Comparison of ENCODE assay signal across 8 cellular contexts in the genomic region with DNA sequence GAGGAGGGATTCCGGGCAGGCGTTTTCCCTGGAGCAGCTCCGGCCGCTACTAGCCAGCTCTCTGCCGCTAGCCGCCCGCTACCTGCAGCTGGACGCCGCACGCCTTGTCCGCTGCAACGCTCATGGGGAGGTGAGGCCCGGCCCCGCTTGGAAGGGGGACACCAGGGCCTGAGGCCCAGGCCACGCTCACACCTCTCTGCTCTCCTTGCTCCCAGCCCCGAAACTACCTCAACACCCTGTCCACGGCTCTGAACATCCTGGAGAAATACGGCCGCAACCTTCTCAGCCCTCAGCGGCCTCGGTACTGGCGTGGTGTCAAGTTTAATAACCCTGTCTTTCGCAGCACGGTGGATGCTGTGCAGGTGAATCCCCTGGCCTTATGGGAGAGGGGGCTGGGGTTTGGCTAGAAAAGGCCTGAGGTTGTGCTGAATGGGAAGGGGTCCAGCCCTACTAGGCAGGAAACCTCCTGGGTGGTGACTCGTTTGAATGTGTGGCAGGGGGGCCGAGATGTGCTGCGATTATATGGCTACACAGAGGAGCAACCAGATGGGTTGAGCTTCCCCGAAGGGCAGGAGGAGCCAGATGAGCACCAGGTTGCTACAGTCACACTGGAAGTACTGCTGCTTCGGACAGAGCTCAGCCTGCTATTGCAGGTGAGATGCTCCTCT. TPM values are rescaled to one million over a fixed set of nuclear protein-coding genes. Genes with fewer than 3 reads are reported as not detected.
DNase-seq lines count a peak whose midpoint lies in the region; ATAC-seq lines count a peak whose summit lies in the region.

No MANE protein-coding gene starts in this region.

- H3K4me3 Mint-ChIP-seq in activated CD4-positive, alpha-beta T cell treated with anti-CD3 and anti-CD28 coated beads, Interleukin-2, amount 10 ng/mL, durations not matched to agents 24 days and 14 days, result peak overlapping the region; percentile 97
- peak overlapping the region; percentile 94 for H3K4me3 Mint-ChIP-seq in activated naive CD8-positive, alpha-beta T cell treated with anti-CD3 and anti-CD28 coated beads, Interleukin-2, amount 10 ng/mL, durations not matched to agents 7 days and 5 days

- peak; percentile 72 for DNase-seq in activated CD4-positive, alpha-beta T cell treated with anti-CD3 and anti-CD28 coated beads, Interleukin-2, amount 10 ng/mL, durations not matched to agents 24 days and 14 days
- DNase-seq in activated CD4-positive, alpha-beta T cell treated with anti-CD3 and anti-CD28 coated beads, Interleukin-2, amount 50 U/mL, for 1 hour, result no peak
- DNase-seq in activated naive CD8-positive, alpha-beta T cell treated with anti-CD3 and anti-CD28 coated beads, Interleukin-2, amount 10 ng/mL, durations not matched to agents 7 days and 5 days, result no peak
- no peak for DNase-seq in NCI-H1105 treated with DMSO at 0.1 percent for 48 hours (lab: John Stamatoyannopoulos, UW)
- no peak for DNase-seq in activated CD4-positive, CD25-positive, alpha-beta regulatory T cell (lab: John Stamatoyannopoulos, UW)
- DNase-seq in effector CD4-positive, alpha-beta T cell, result no peak

- peaks cover 69% of the 10 kb centered on the region for H3K36me3 Mint-ChIP-seq in activated CD4-positive, alpha-beta T cell treated with anti-CD3 and anti-CD28 coated beads, Interleukin-2, amount 10 ng/mL, durations not matched to agents 24 days and 14 days (ENCODE audit: low read depth)
- peaks cover 44% of the 10 kb centered on the region for H3K36me3 Mint-ChIP-seq in activated naive CD8-positive, alpha-beta T cell treated with anti-CD3 and anti-CD28 coated beads, Interleukin-2, amount 10 ng/mL, durations not matched to agents 7 days and 5 days

- H3K4me3 ChIP-seq in thymus (ENCODE audit: low read length), result peak overlapping the region; percentile 78

- H3K36me3 ChIP-seq in thymus (ENCODE audit: control insufficient read depth, insufficient read depth), result peaks cover 46% of the 10 kb centered on the region

- no peaks in the 10 kb centered on the region for H3K9me3 ChIP-seq in thymus (ENCODE audit: control insufficient read depth)

- H3K9me3 Mint-ChIP-seq in activated CD4-positive, alpha-beta T cell treated with anti-CD3 and anti-CD28 coated beads, Interleukin-2, amount 10 ng/mL, durations not matched to agents 24 days and 14 days, result no peaks in the 10 kb centered on the region
- no peaks in the 10 kb centered on the region for H3K9me3 Mint-ChIP-seq in activated naive CD8-positive, alpha-beta T cell treated with anti-CD3 and anti-CD28 coated beads, Interleukin-2, amount 10 ng/mL, durations not matched to agents 7 days and 5 days

- H3K27me3 ChIP-seq in layer of hippocampus (ENCODE audit: control insufficient read depth, insufficient read depth, low read length) (no peaks in the 10 kb centered on the region), thymus (ENCODE audit: control insufficient read depth, insufficient read depth) (no peaks in the 10 kb centered on the region)

- H3K27me3 Mint-ChIP-seq in activated CD4-positive, alpha-beta T cell treated with anti-CD3 and anti-CD28 coated beads, Interleukin-2, amount 10 ng/mL, durations not matched to agents 24 days and 14 days, result no peaks in the 10 kb centered on the region
- no peaks in the 10 kb centered on the region for H3K27me3 Mint-ChIP-seq in activated naive CD8-positive, alpha-beta T cell treated with anti-CD3 and anti-CD28 coated beads, Interleukin-2, amount 10 ng/mL, durations not matched to agents 7 days and 5 days

- POLR2A ChIA-PET in activated naive CD8-positive, alpha-beta T cell treated with anti-CD3 and anti-CD28 coated beads, Interleukin-2, amount 10 ng/mL, durations not matched to agents 7 days and 5 days (lab: Charles Lee), result interaction anchor here (0.9 to 14.1 kb wide), 15 partner anchors 9 to 123 kb away, joined by 3 to 347 read pairs (median 11); partner anchors contain the start of genes DCAF11, IPO4, IRF9 and MDP1

- H3K27ac ChIP-seq in layer of hippocampus (ENCODE audit: low read depth, low read length) (peak overlapping the region; percentile 92), thymus (ENCODE audit: low read depth) (peak overlapping the region; percentile 70)

- H3K27ac Mint-ChIP-seq in activated CD4-positive, alpha-beta T cell treated with anti-CD3 and anti-CD28 coated beads, Interleukin-2, amount 10 ng/mL, durations not matched to agents 24 days and 14 days, result peak overlapping the region; percentile 79
- peak overlapping the region; percentile 91 for H3K27ac Mint-ChIP-seq in activated naive CD8-positive, alpha-beta T cell treated with anti-CD3 and anti-CD28 coated beads, Interleukin-2, amount 10 ng/mL, durations not matched to agents 7 days and 5 days

- H3K4me1 ChIP-seq in thymus (ENCODE audit: control insufficient read depth, insufficient read depth, low read length), result peaks cover 22% of the 10 kb centered on the region

- no peak for ATAC-seq in activated naive CD8-positive, alpha-beta T cell treated with anti-CD3 and anti-CD28 coated beads, Interleukin-2, amount 10 ng/mL, durations not matched to agents 7 days and 5 days (ENCODE audit: low read depth)

- intact Hi-C loops in activated CD4-positive, alpha-beta T cell treated with anti-CD3 and anti-CD28 coated beads, Interleukin-2, amount 10 ng/mL, durations not matched to agents 24 days and 14 days (cut with micrococcal nuclease), result loop anchor here (1.0 to 2.0 kb wide), 6 partner anchors 13 to 151 kb away; partner anchors contain the start of genes DCAF11, DHRS1, IPO4 and IRF9

- WGBS in thymus, result 10% methylated on average over 29 of the region's 29 CpGs

- peaks cover 56% of the 10 kb centered on the region for H3K4me1 Mint-ChIP-seq in activated CD4-positive, alpha-beta T cell treated with anti-CD3 and anti-CD28 coated beads, Interleukin-2, amount 10 ng/mL, durations not matched to agents 24 days and 14 days
- H3K4me1 Mint-ChIP-seq in activated naive CD8-positive, alpha-beta T cell treated with anti-CD3 and anti-CD28 coated beads, Interleukin-2, amount 10 ng/mL, durations not matched to agents 7 days and 5 days, result peaks cover 51% of the 10 kb centered on the region

RNA-seq across cellular contexts. Expression of gene RNF31, which starts 0.6 kb away (rescaled TPM):
- 95.1 and 95.6 TPM in 2 replicates for total RNA-seq in activated CD4-positive, alpha-beta T cell treated with anti-CD3 and anti-CD28 coated beads, Interleukin-2, amount 10 ng/mL, durations not matched to agents 24 days and 14 days
- 100 to 1,000 TPM; 131 to 153 TPM for total RNA-seq in activated naive CD8-positive, alpha-beta T cell treated with anti-CD3 and anti-CD28 coated beads, Interleukin-2, amount 10 ng/mL, durations not matched to agents 7 days and 5 days
- 105 TPM for polyA plus RNA-seq in thymus

RNA-seq across cellular contexts. Expression of gene PSME2, which starts 1.5 kb away (rescaled TPM):
- total RNA-seq in activated CD4-positive, alpha-beta T cell treated with anti-CD3 and anti-CD28 coated beads, Interleukin-2, amount 10 ng/mL, durations not matched to agents 24 days and 14 days, result 565 and 584 TPM in 2 replicates
- 100 to 1,000 TPM; 406 to 414 TPM for total RNA-seq in activated naive CD8-positive, alpha-beta T cell treated with anti-CD3 and anti-CD28 coated beads, Interleukin-2, amount 10 ng/mL, durations not matched to agents 7 days and 5 days
- 420 TPM for polyA plus RNA-seq in thymus

RNA-seq across cellular contexts. Expression of gene EMC9, which starts 6.5 kb away (rescaled TPM):
- 26.6 and 30.3 TPM in 2 replicates for total RNA-seq in activated CD4-positive, alpha-beta T cell treated with anti-CD3 and anti-CD28 coated beads, Interleukin-2, amount 10 ng/mL, durations not matched to agents 24 days and 14 days
- 10 to 100 TPM; 41.6 to 43.9 TPM for total RNA-seq in activated naive CD8-positive, alpha-beta T cell treated with anti-CD3 and anti-CD28 coated beads, Interleukin-2, amount 10 ng/mL, durations not matched to agents 7 days and 5 days
- polyA plus RNA-seq in thymus, result 40.8 TPM

RNA-seq across cellular contexts. Expression of gene PSME1, which starts 11.9 kb away (rescaled TPM):
- total RNA-seq in activated CD4-positive, alpha-beta T cell treated with anti-CD3 and anti-CD28 coated beads, Interleukin-2, amount 10 ng/mL, durations not matched to agents 24 days and 14 days, result 300 and 306 TPM in 2 replicates
- 100 to 1,000 TPM; 430 to 443 TPM for total RNA-seq in activated naive CD8-positive, alpha-beta T cell treated with anti-CD3 and anti-CD28 coated beads, Interleukin-2, amount 10 ng/mL, durations not matched to agents 7 days and 5 days
- 255 TPM for polyA plus RNA-seq in thymus

RNA-seq across cellular contexts. Expression of gene IRF9, which starts 13.2 kb away (rescaled TPM):
- 138 and 159 TPM in 2 replicates for total RNA-seq in activated CD4-positive, alpha-beta T cell treated with anti-CD3 and anti-CD28 coated beads, Interleukin-2, amount 10 ng/mL, durations not matched to agents 24 days and 14 days
- total RNA-seq in activated naive CD8-positive, alpha-beta T cell treated with anti-CD3 and anti-CD28 coated beads, Interleukin-2, amount 10 ng/mL, durations not matched to agents 7 days and 5 days, result 100 to 1,000 TPM; 234 to 252 TPM
- polyA plus RNA-seq in thymus, result 167 TPM
